ENCODE assay signal across 8 cellular contexts in the genomic region with DNA sequence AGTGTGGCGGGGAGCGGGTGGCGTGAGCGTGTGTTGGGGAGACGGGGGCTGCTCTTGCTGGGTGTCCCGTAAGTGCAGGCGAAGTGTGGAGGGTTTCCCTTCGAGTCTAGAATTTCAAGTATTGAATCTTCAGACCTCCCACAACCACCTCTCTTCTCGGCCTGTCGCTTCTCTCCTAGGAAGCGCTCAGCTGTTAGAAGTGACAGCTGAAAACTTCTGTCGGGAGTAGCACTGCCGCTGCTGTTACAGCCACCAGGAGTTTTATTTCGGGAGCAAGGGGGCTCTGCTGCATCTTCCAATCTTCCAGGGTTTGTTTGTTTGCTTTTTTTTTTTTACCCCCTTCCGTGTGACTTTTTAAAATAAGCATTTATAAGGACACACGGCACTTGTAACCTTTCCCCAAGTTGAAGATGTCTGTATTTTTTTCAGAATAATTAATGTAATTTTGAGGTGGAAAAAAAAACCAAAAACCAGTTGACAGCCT. TPM values are rescaled to one million over a fixed set of nuclear protein-coding genes. Genes with fewer than 3 reads are reported as not detected.
DNase-seq lines count a peak whose midpoint lies in the region; ATAC-seq, FAIRE-seq and TF ChIP-seq lines count a peak whose summit lies in the region.

No MANE protein-coding gene starts in this region.

- H3K27ac ChIP-seq in brain microvascular endothelial cell (peak overlapping the region; percentile 73), temporal lobe (ENCODE audit: low read depth, low read length) (peak overlapping the region; percentile 83)

- in situ Hi-C loops in brain microvascular endothelial cell (cut with HindIII; ENCODE audit: low pct_ligation_motif_present, low sequenced_read_pairs), result no loop called here

- FAIRE-seq in GM19239 (lab: Jason Lieb, UNC), result peak; percentile 39

- H3K9me3 Mint-ChIP-seq in CD14-positive monocyte, result no peaks in the 10 kb centered on the region

- ATAC-seq in left colon (peak; percentile 9), GM21786 (IDR thresholded peaks at IDR 0.05; ENCODE audit: unreplicated experiment) (no peak), HG03378 (IDR thresholded peaks at IDR 0.05; ENCODE audit: unreplicated experiment) (no peak)

- TF ChIP-seq CTCF in CD14-positive monocyte (IDR thresholded peaks at IDR 0.05), result no peak
- TF ChIP-seq CTCF in brain microvascular endothelial cell (IDR thresholded peaks at IDR 0.05; ENCODE audit: low read depth, low read length, missing control alignments), result peak; percentile 16

- no peaks in the 10 kb centered on the region for H3K27me3 ChIP-seq in brain microvascular endothelial cell (replicated peaks)

- peak overlapping the region; percentile 89 for H3K4me3 ChIP-seq in brain microvascular endothelial cell (ENCODE audit: low read depth, low read length)

- peak overlapping the region; percentile 96 to 98 for H3K4me3 Mint-ChIP-seq in CD14-positive monocyte

- H3K4me1 Mint-ChIP-seq in CD14-positive monocyte, result peaks cover 29% of the 10 kb centered on the region

- H3K27me3 Mint-ChIP-seq in CD14-positive monocyte (ENCODE audit: low read depth in 3 of 3), result no peaks in the 10 kb centered on the region

- H3K27ac Mint-ChIP-seq in CD14-positive monocyte, result peak overlapping the region; percentile 94 to 98 (median 96)

- no peaks in the 10 kb centered on the region for H3K36me3 ChIP-seq in brain microvascular endothelial cell (replicated peaks)

- intact Hi-C loops in CD14-positive monocyte (cut with micrococcal nuclease), result no loop called here
- intact Hi-C loops in left colon (cut with DNase I, micrococcal nuclease), result no loop called here

- peaks cover 8 to 28% of the 10 kb centered on the region in 2 donors for H3K36me3 Mint-ChIP-seq in CD14-positive monocyte

- DNase-seq in CD14-positive monocyte (ENCODE audit: low spot score) (no peak), GM19239 (ENCODE audit: insufficient read length, low spot score) (no peak), NCI-H69 (lab: John Stamatoyannopoulos, UW) (peak; percentile 70), brain microvascular endothelial cell (peak; percentile 7), left colon (no peak)

RNA-seq across cellular contexts. Expression of gene RPS6KB1, which starts 0.7 kb away (rescaled TPM):
- polyA plus RNA-seq in CD14-positive monocyte, result 10 to 100 TPM; 15.8 to 15.9 TPM
- total RNA-seq in left colon (10 to 100 TPM; 27.0 to 29.3 TPM), temporal lobe (30.5 TPM)

RNA-seq across cellular contexts. Expression of gene TUBD1, which starts 0.9 kb away (rescaled TPM):
- polyA plus RNA-seq in CD14-positive monocyte, result 1 to 10 TPM; 2.9 to 7.3 TPM
- total RNA-seq in left colon (1 to 10 TPM; 6.0 to 6.1 TPM), temporal lobe (9.1 TPM)

Comparison
In these comparisons a context has a peak if more than half of its experiments do, and no peak if none do; other contexts are left out.
1. DNase-seq: peak in NCI-H69 (single experiment) and brain microvascular endothelial cell (single experiment); none in CD14-positive monocyte (single experiment), GM19239 (single experiment) and left colon (0 of 2).